Comparison of ENCODE assay signal across 28 cellular contexts in genomic region chr13:71860547-71861131, GRCh38. TPM values are rescaled to one million over a fixed set of nuclear protein-coding genes. Genes with fewer than 3 reads are reported as not detected.
DNase-seq lines count a peak whose midpoint lies in the region; FAIRE-seq and TF ChIP-seq lines count a peak whose summit lies in the region.
"Had no signal": no experiment of that assay in that cellular context is flagged by ENCODE, and none has a peak within 500 bp of the region (broad histone marks: within the 10 kb centered on the region; RNA-seq: fewer than 3 reads in every experiment).

No MANE protein-coding gene starts in this region.

- H4K20me1 ChIP-seq in endothelial cell of umbilical vein (replicated peaks; ENCODE audit: control insufficient read depth, extremely low read depth, insufficient read depth, low read length): no peaks in the 10 kb centered on the region

- H3K4me3 Mint-ChIP-seq in CD14-positive monocyte: no peak overlapping the region
- H3K4me3 Mint-ChIP-seq: activated CD8-positive, alpha-beta memory T cell treated with anti-CD3 and anti-CD28 coated beads, Interleukin-2, amount 10 ng/mL, durations not matched to agents 7 days and 5 days; activated naive CD4-positive, alpha-beta T cell treated with anti-CD3 and anti-CD28 coated beads, Interleukin-2, amount 10 ng/mL, durations not matched to agents 7 days and 5 days; CD8-positive, alpha-beta T cell; stimulated activated memory B cell treated with anti-CD40 and anti-IgM and Interleukin-4, amounts not matched to agents 10 μg/mL and 1 μg/mL and 100 μg/mL, for 72 hours; T-helper 2 cell treated with Interferon-gamma antibody and Interleukin-4, amounts not matched to agents 5 μg/mL and 100 μg/mL, for 36 hours had no signal

- H3K27ac Mint-ChIP-seq in CD14-positive monocyte: no peak overlapping the region
- H3K27ac Mint-ChIP-seq: activated CD8-positive, alpha-beta memory T cell treated with anti-CD3 and anti-CD28 coated beads, Interleukin-2, amount 10 ng/mL, durations not matched to agents 7 days and 5 days; activated naive CD4-positive, alpha-beta T cell treated with anti-CD3 and anti-CD28 coated beads, Interleukin-2, amount 10 ng/mL, durations not matched to agents 7 days and 5 days; CD8-positive, alpha-beta T cell; stimulated activated memory B cell treated with anti-CD40 and anti-IgM and Interleukin-4, amounts not matched to agents 10 μg/mL and 1 μg/mL and 100 μg/mL, for 72 hours; T-helper 2 cell treated with Interferon-gamma antibody and Interleukin-4, amounts not matched to agents 5 μg/mL and 100 μg/mL, for 36 hours had no signal

- no peak for TF ChIP-seq CTCF in endothelial cell of umbilical vein (IDR thresholded peaks at IDR 0.05; ENCODE audit: extremely low read depth in 1 of 2, insufficient read depth in 1 of 2, low read depth in 1 of 2, low read length in 2 of 2)
- no peak for TF ChIP-seq CTCF in CD14-positive monocyte (IDR thresholded peaks at IDR 0.05)
- TF ChIP-seq CTCF in breast epithelium (IDR thresholded peaks at IDR 0.05): no peak

- H3K27me3 Mint-ChIP-seq in CD14-positive monocyte (ENCODE audit: low read depth in 3 of 3): peaks cover 2 to 3% (median 2%) of the 10 kb centered on the region in 3 donors

- H3K36me3 ChIP-seq in endothelial cell of umbilical vein (ENCODE audit: control insufficient read depth in 2 of 2, extremely low read depth in 1 of 2, insufficient read depth in 2 of 2, low read length in 2 of 2) (no peaks in the 10 kb centered on the region), small intestine (ENCODE audit: control insufficient read depth in 2 of 2, insufficient read depth in 2 of 2, low read length in 2 of 2) (no peaks in the 10 kb centered on the region), breast epithelium (no peaks in the 10 kb centered on the region)
- H3K36me3 ChIP-seq: colonic mucosa, gastroesophageal sphincter, lower lobe of right lung had no signal

- WGBS in small intestine, 3 donors: 11 to 29% (median 28%) methylated on average over 3 of the region's 3 CpGs

- no peak for FAIRE-seq in endothelial cell of umbilical vein (lab: Jason Lieb, UNC)
- peak; percentile 33 for FAIRE-seq in small intestine (lab: Jason Lieb, UNC)
- FAIRE-seq: H1, keratinocyte had no signal

- POLR2A ChIA-PET in endothelial cell of umbilical vein (lab: Charles Lee): no interaction called here

- no peaks in the 10 kb centered on the region for H3K9me3 ChIP-seq in endothelial cell of umbilical vein (replicated peaks; ENCODE audit: control insufficient read depth, insufficient read depth, low read length)
- no peaks in the 10 kb centered on the region for H3K9me3 ChIP-seq in small intestine (ENCODE audit: control insufficient read depth, low read depth)
- no peaks in the 10 kb centered on the region for H3K9me3 ChIP-seq in breast epithelium
- H3K9me3 ChIP-seq: colonic mucosa, gastroesophageal sphincter, lower lobe of right lung had no signal

- BruUV-seq in endothelial cell of umbilical vein (replicated peaks; lab: Mats Ljungman, UMichigan): no TSS peak

- H3K27me3 ChIP-seq in endothelial cell of umbilical vein (ENCODE audit: control insufficient read depth in 2 of 2, insufficient read depth in 2 of 2, low read length in 2 of 2): no peaks in the 10 kb centered on the region
- no peaks in the 10 kb centered on the region for H3K27me3 ChIP-seq in small intestine (ENCODE audit: control insufficient read depth in 2 of 2, insufficient read depth in 2 of 2, low read length in 2 of 2)
- H3K27me3 ChIP-seq in breast epithelium: peaks cover 0 to 14% of the 10 kb centered on the region in 2 donors
- H3K27me3 ChIP-seq: colonic mucosa had no signal

- H3K4me3 ChIP-seq in endothelial cell of umbilical vein (replicated peaks in 1 of 3; ENCODE audit: insufficient read depth in 1 of 3, low read depth in 1 of 3, low read length in 3 of 3): no peak overlapping the region
- no peak overlapping the region for H3K4me3 ChIP-seq in small intestine (ENCODE audit: low read depth in 1 of 2, low read length in 2 of 2)
- H3K4me3 ChIP-seq in breast epithelium: no peak overlapping the region
- H3K4me3 ChIP-seq: colonic mucosa, gastroesophageal sphincter, lower lobe of right lung, skin epidermis had no signal

- DNase-seq in NCI-H146 (lab: John Stamatoyannopoulos, UW) (peak; percentile 4), NCI-H146 treated with DMSO at 0.1 percent for 48 hours (lab: John Stamatoyannopoulos, UW; ENCODE audit: unreplicated experiment) (no peak), NCI-H446 treated with DMSO at 0.1 percent for 48 hours (lab: John Stamatoyannopoulos, UW) (peak; percentile 25), endothelial cell of umbilical vein (ENCODE audit: low read depth, low spot score) (peak; percentile 79), small intestine (peak; percentile 27), CD14-positive monocyte (ENCODE audit: low spot score) (no peak), HUDEP-2 (lab: John Stamatoyannopoulos, UW; ENCODE audit: unreplicated experiment in 76 of 76) (no peak), breast epithelium (ENCODE audit: low spot score in 2 of 2) (no peak)
- DNase-seq: 8988T; activated CD4-positive, alpha-beta T cell treated with anti-CD3 and anti-CD28 coated beads for 48 hours; activated CD8-positive, alpha-beta memory T cell treated with anti-CD3 and anti-CD28 coated beads, Interleukin-2, amount 10 ng/mL, durations not matched to agents 7 days and 5 days; activated naive CD4-positive, alpha-beta T cell treated with anti-CD3 and anti-CD28 coated beads, Interleukin-2, amount 10 ng/mL, durations not matched to agents 7 days and 5 days; amygdala; CD8-positive, alpha-beta T cell; colonic mucosa; GF-D8; lower lobe of right lung; NCI-H1048; NCI-H2081 treated with DMSO at 0.1 percent for 48 hours; NCI-H510A treated with DMSO at 0.1 percent for 48 hours; stimulated activated CD4-positive, alpha-beta T cell treated with anti-CD3 and anti-CD28 coated beads, Interleukin-2, amount 100 ng/mL, for 48 hours had no signal

- CTCF ChIA-PET in endothelial cell of umbilical vein (lab: Charles Lee): no interaction called here

- no peaks in the 10 kb centered on the region for H3K9me1 ChIP-seq in endothelial cell of umbilical vein (replicated peaks; ENCODE audit: control insufficient read depth, extremely low read depth, insufficient read depth, low read length)

- no peaks in the 10 kb centered on the region for H3K36me3 Mint-ChIP-seq in CD14-positive monocyte
- H3K36me3 Mint-ChIP-seq: CD8-positive, alpha-beta T cell; stimulated activated memory B cell treated with anti-CD40 and anti-IgM and Interleukin-4, amounts not matched to agents 10 μg/mL and 1 μg/mL and 100 μg/mL, for 72 hours had no signal

- dilution Hi-C loops in endothelial cell of umbilical vein (cut with MboI; ENCODE audit: extremely low pct_ligation_motif_present, low sequenced_read_pairs): no loop called here

- H3K9me3 Mint-ChIP-seq in CD14-positive monocyte: peaks cover 0 to 2% (median 0%) of the 10 kb centered on the region in 7 donors
- H3K9me3 Mint-ChIP-seq: activated naive CD4-positive, alpha-beta T cell treated with anti-CD3 and anti-CD28 coated beads, Interleukin-2, amount 10 ng/mL, durations not matched to agents 7 days and 5 days; CD8-positive, alpha-beta T cell; stimulated activated memory B cell treated with anti-CD40 and anti-IgM and Interleukin-4, amounts not matched to agents 10 μg/mL and 1 μg/mL and 100 μg/mL, for 72 hours; T-helper 2 cell treated with Interferon-gamma antibody and Interleukin-4, amounts not matched to agents 5 μg/mL and 100 μg/mL, for 36 hours had no signal

- H3K4me1 Mint-ChIP-seq in CD14-positive monocyte: peaks cover 40% of the 10 kb centered on the region

- TF ChIP-seq POLR2A in endothelial cell of umbilical vein (IDR thresholded peaks at IDR 0.05; ENCODE audit: low read depth, low read length) (no peak), breast epithelium (IDR thresholded peaks at IDR 0.05) (no peak)

- H3K27ac ChIP-seq in endothelial cell of umbilical vein (ENCODE audit: insufficient read depth, low read depth, low read length) (no peak overlapping the region), small intestine (ENCODE audit: low read depth in 1 of 2, low read length in 1 of 2) (peak overlapping the region in 1 of 2 donors; percentile 12), breast epithelium (no peak overlapping the region)
- H3K27ac ChIP-seq: colonic mucosa, gastroesophageal sphincter, KMS-11, lower lobe of right lung, skin epidermis had no signal

- intact Hi-C loops in endothelial cell of umbilical vein (cut with micrococcal nuclease) (loop anchor here (10.0 kb wide), 4 partner anchors 704 to 1236 kb away; no protein-coding TSS in a partner anchor), CD14-positive monocyte (cut with micrococcal nuclease) (loop anchor here in 1 of 2 donors (10.0 kb wide), 1 partner anchor 566 kb away; no protein-coding TSS in a partner anchor), breast epithelium (cut with DNase I; ENCODE audit: low total_unique reads) (no loop called here)

- peak overlapping the region; percentile 47 for H3K4me2 ChIP-seq in endothelial cell of umbilical vein (ENCODE audit: insufficient read depth, low read length)
- H3K4me2 ChIP-seq: KMS-11 had no signal

- H3K4me1 ChIP-seq in endothelial cell of umbilical vein (ENCODE audit: control insufficient read depth, extremely low read depth, insufficient read depth, low read length): peaks cover 9% of the 10 kb centered on the region
- H3K4me1 ChIP-seq in small intestine (ENCODE audit: control insufficient read depth in 2 of 2, insufficient read depth in 1 of 2, low read depth in 1 of 2, low read length in 1 of 2): no peaks in the 10 kb centered on the region
- no peaks in the 10 kb centered on the region for H3K4me1 ChIP-seq in breast epithelium

- no peaks in the 10 kb centered on the region for H3K79me2 ChIP-seq in endothelial cell of umbilical vein (ENCODE audit: control insufficient read depth, insufficient read depth, low read length)

- H3K9ac ChIP-seq in endothelial cell of umbilical vein (replicated peaks; ENCODE audit: extremely low read depth, insufficient read depth, low read length): no peak overlapping the region
- H3K9ac ChIP-seq: KMS-11 had no signal

- no peak overlapping the region for H2AFZ ChIP-seq in endothelial cell of umbilical vein (ENCODE audit: low read depth, low read length)

TF ChIP-seq in endothelial cell of umbilical vein, 7 proteins besides CTCF, POLR2A, EP300 and RAD21 (continues in another document):
- no peak for TF ChIP-seq POLR2AphosphoS5 (IDR thresholded peaks at IDR 0.05; ENCODE audit: insufficient read depth, low read depth, low read length)

RNA-seq across cellular contexts. Expression of gene DACH1, which starts 6.4 kb away (rescaled TPM):
- total RNA-seq in endothelial cell of umbilical vein: 24.0 and 28.3 TPM in 2 replicates
- 8.3 and 8.6 TPM in 2 replicates for polyA plus RNA-seq in endothelial cell of umbilical vein
- 5.9 and 6.4 TPM in 2 replicates for polyA plus RNA-seq in endothelial cell of umbilical vein (2011; cell fraction: cytosol; rRNA removed)
- polyA plus RNA-seq in endothelial cell of umbilical vein (2011; cell fraction: nucleus; rRNA removed): 11.7 and 13.7 TPM in 2 replicates
- polyA plus RNA-seq in endothelial cell of umbilical vein (2012): 3.0 and 3.5 TPM in 2 replicates
- polyA minus RNA-seq in endothelial cell of umbilical vein: 27.3 and 27.8 TPM in 2 replicates
- polyA minus RNA-seq in endothelial cell of umbilical vein (2011; cell fraction: cytosol; rRNA and poly(A)+ RNA removed): not detected
- 48.8 and 64.5 TPM in 2 replicates for polyA minus RNA-seq in endothelial cell of umbilical vein (2011; cell fraction: nucleus; rRNA and poly(A)+ RNA removed)
- 1 to 10 TPM; 1.8 to 6.5 (median 2.2) TPM for polyA plus RNA-seq in small intestine
- under 1 TPM; 0.03 to 0.26 TPM for polyA plus RNA-seq in CD14-positive monocyte
- 10 to 100 TPM in 2 of 3 donors, 1 to 10 TPM in 1; 2.2 to 13.9 (median 11.5) TPM for total RNA-seq in breast epithelium
- total RNA-seq: activated CD8-positive, alpha-beta memory T cell treated with anti-CD3 and anti-CD28 coated beads, Interleukin-2, amount 10 ng/mL, durations not matched to agents 7 days and 5 days; CD8-positive, alpha-beta T cell had no signal
- polyA plus RNA-seq: keratinocyte had no signal

Comparison
In these comparisons a context has a peak if more than half of its experiments do, and no peak if none do; other contexts are left out.
1. DNase-seq: peak in NCI-H146 (single experiment), NCI-H446 treated with DMSO at 0.1 percent for 48 hours (single experiment), endothelial cell of umbilical vein (single experiment) and small intestine (single experiment); none in NCI-H146 treated with DMSO at 0.1 percent for 48 hours (single experiment), CD14-positive monocyte (single experiment), HUDEP-2 (0 of 76) and breast epithelium (0 of 2).